8 cellular contexts compared by ENCODE assay signal in genomic region chr10:43606323-43607198, GRCh38. TPM values are rescaled to one million over a fixed set of nuclear protein-coding genes. Genes with fewer than 3 reads are reported as not detected.
DNase-seq lines count a peak whose midpoint lies in the region; ATAC-seq and TF ChIP-seq lines count a peak whose summit lies in the region.

Gene ZNF485 (plus strand): TSS chr10:43606438. CDS start chr10:43607051, 613 bp downstream.

- ATAC-seq in GM19438 (IDR thresholded peaks at IDR 0.05; ENCODE audit: low read depth, unreplicated experiment) (peak; percentile 100), HG03565 (IDR thresholded peaks at IDR 0.05; ENCODE audit: unreplicated experiment) (peak; percentile 97)
- ATAC-seq in activated T-cell treated with anti-CD3 and anti-CD28 coated beads, Interleukin-2, amount 50 U/mL, for 72 hours (replicated peaks in 1 of 2): peak; percentile 91 to 92

- H3K79me2 ChIP-seq in PC-9 (ENCODE audit: low read depth): no peaks in the 10 kb centered on the region

- TF ChIP-seq CTCF in PC-9 (conservative IDR thresholded peaks at IDR 0.05): no peak

- peak within 1 kb of the TSS; percentile 78 to 91 (median 83) for H3K4me3 Mint-ChIP-seq in CD8-positive, alpha-beta memory T cell
- H3K4me3 Mint-ChIP-seq in activated T-cell treated with anti-CD3 and anti-CD28 coated beads, Interleukin-2, amount 50 U/mL, for 72 hours: peak within 1 kb of the TSS; percentile 83 to 85

- no peaks in the 10 kb centered on the region for H3K36me3 ChIP-seq in CD8-positive, alpha-beta memory T cell (ENCODE audit: insufficient read depth, low read length)
- H3K36me3 ChIP-seq in PC-9 (ENCODE audit: low read depth): peaks cover 11% of the 10 kb centered on the region; the same call in 1 of the 2 replicates

- no peaks in the 10 kb centered on the region for H3K9me3 ChIP-seq in CD8-positive, alpha-beta memory T cell (ENCODE audit: low read length)
- H3K9me3 ChIP-seq in PC-9 (ENCODE audit: insufficient read depth, low read depth): peaks cover 9% of the 10 kb centered on the region; the same call in 1 of the 2 replicates

- CTCF ChIA-PET in CD8-positive, alpha-beta memory T cell (lab: Charles Lee): interaction anchor here (1.3 kb wide), 1 partner anchor 83 kb away, joined by 4 read pairs; no protein-coding TSS in a partner anchor
- CTCF ChIA-PET in PC-9 (lab: Charles Lee): no interaction called here

- no peaks in the 10 kb centered on the region for H3K9me3 Mint-ChIP-seq in CD8-positive, alpha-beta memory T cell
- H3K9me3 Mint-ChIP-seq in activated T-cell treated with anti-CD3 and anti-CD28 coated beads, Interleukin-2, amount 50 U/mL, for 72 hours: peaks cover 0 to 8% of the 10 kb centered on the region in 2 donors

- BruUV-seq in PC-9 (replicated peaks; lab: Mats Ljungman, UMichigan): TSS peak; percentile 59

- H3K4me1 ChIP-seq in CD8-positive, alpha-beta memory T cell (ENCODE audit: insufficient read depth, low read length): peaks cover 13% of the 10 kb centered on the region
- peaks cover 6% of the 10 kb centered on the region; the same call in 1 of the 2 replicates for H3K4me1 ChIP-seq in PC-9 (replicated peaks; ENCODE audit: insufficient read depth)

- H3K9me2 ChIP-seq in PC-9 (ENCODE audit: insufficient read depth): no peaks in the 10 kb centered on the region

- DNase-seq in CD8-positive, alpha-beta memory T cell: peak; percentile 38 to 76 (median 54)
- DNase-seq in PC-9: peak in 1 of 2 experiments; percentile 55
- peak; percentile 65 to 72 for DNase-seq in activated T-cell treated with anti-CD3 and anti-CD28 coated beads, Interleukin-2, amount 50 U/mL, for 72 hours
- peak; percentile 53 for DNase-seq in fibroblast of gingiva (ENCODE audit: low read depth)
- peak; percentile 73 for DNase-seq in myocyte (ENCODE audit: low read depth)
- peak; percentile 47 to 68 for DNase-seq in stimulated activated CD8-positive, alpha-beta memory T cell treated with anti-CD3 and anti-CD28 coated beads, Interleukin-7, amount 100 ng/mL, for 4 hours (ENCODE audit: low read depth in 2 of 2)

- H2AFZ ChIP-seq in PC-9: peak within 1 kb of the TSS; percentile 89

- intact Hi-C loops in PC-9 (cut with micrococcal nuclease; ENCODE audit: unreplicated experiment): loop anchor here (1.0 kb wide), 1 partner anchor 42 kb away; the partner anchor contains the start of gene ZNF32

- peak within 1 kb of the TSS; percentile 51 for H3K27ac ChIP-seq in CD8-positive, alpha-beta memory T cell (ENCODE audit: low read depth, low read length)
- no peak within 1 kb of the TSS for H3K27ac ChIP-seq in PC-9

- POLR2A ChIA-PET in CD8-positive, alpha-beta memory T cell (lab: Charles Lee): interaction anchor here (1.1 kb wide), 1 partner anchor 32 kb away, joined by 5 read pairs; the partner anchor contains the start of gene ZNF239
- POLR2A ChIA-PET in PC-9 (lab: Charles Lee; ENCODE audit: unreplicated experiment): interaction anchor here (0.8 kb wide), 1 partner anchor 478 kb away, joined by 3 read pairs; no protein-coding TSS in a partner anchor

- peak within 1 kb of the TSS; percentile 62 to 88 (median 73) for H3K27ac Mint-ChIP-seq in CD8-positive, alpha-beta memory T cell
- H3K27ac Mint-ChIP-seq in activated T-cell treated with anti-CD3 and anti-CD28 coated beads, Interleukin-2, amount 50 U/mL, for 72 hours: peak within 1 kb of the TSS; percentile 29

- H3K36me3 Mint-ChIP-seq in CD8-positive, alpha-beta memory T cell: peaks cover 14 to 28% (median 16%) of the 10 kb centered on the region in 3 donors
- peaks cover 17 to 24% of the 10 kb centered on the region in 2 donors for H3K36me3 Mint-ChIP-seq in activated T-cell treated with anti-CD3 and anti-CD28 coated beads, Interleukin-2, amount 50 U/mL, for 72 hours (ENCODE audit: insufficient read depth in 2 of 2)

- no peaks in the 10 kb centered on the region for H3F3A ChIP-seq in PC-9 (ENCODE audit: insufficient read depth, low read depth)

- peak within 1 kb of the TSS; percentile 72 for H3K4me3 ChIP-seq in CD8-positive, alpha-beta memory T cell (ENCODE audit: low read length)
- peak within 1 kb of the TSS; percentile 85 for H3K4me3 ChIP-seq in PC-9

- H4K20me1 ChIP-seq in PC-9 (ENCODE audit: insufficient read depth): no peaks in the 10 kb centered on the region

- peak within 1 kb of the TSS; percentile 91 for H3K4me2 ChIP-seq in PC-9

- peaks cover 29 to 42% (median 33%) of the 10 kb centered on the region in 3 donors for H3K4me1 Mint-ChIP-seq in CD8-positive, alpha-beta memory T cell
- H3K4me1 Mint-ChIP-seq in activated T-cell treated with anti-CD3 and anti-CD28 coated beads, Interleukin-2, amount 50 U/mL, for 72 hours (ENCODE audit: low read depth): peaks cover 34% of the 10 kb centered on the region

- no peaks in the 10 kb centered on the region for H3K27me3 ChIP-seq in CD8-positive, alpha-beta memory T cell (ENCODE audit: insufficient read depth, low read length, poor library complexity, severe bottlenecking)
- peaks cover 15% of the 10 kb centered on the region; the same call in 1 of the 2 replicates for H3K27me3 ChIP-seq in PC-9 (ENCODE audit: insufficient read depth, low read depth)

- H3K27me3 Mint-ChIP-seq in CD8-positive, alpha-beta memory T cell: no peaks in the 10 kb centered on the region
- H3K27me3 Mint-ChIP-seq in activated T-cell treated with anti-CD3 and anti-CD28 coated beads, Interleukin-2, amount 50 U/mL, for 72 hours (ENCODE audit: low read depth): no peaks in the 10 kb centered on the region

RNA-seq across cellular contexts. Expression of gene ZNF485, which starts in this region (rescaled TPM):
- 1 to 10 TPM; 5.5 to 7.6 TPM for total RNA-seq in CD8-positive, alpha-beta memory T cell
- polyA plus RNA-seq in CD8-positive, alpha-beta memory T cell: 5.4 TPM
- total RNA-seq in PC-9 (2021) (2.1 and 3.7 TPM in 2 replicates), myocyte (2.5 and 3.9 TPM in 2 replicates)
- total RNA-seq in activated T-cell treated with anti-CD3 and anti-CD28 coated beads, Interleukin-2, amount 50 U/mL, for 72 hours: 1 to 10 TPM; 2.8 to 4.6 TPM
- 1.2 TPM for polyA plus RNA-seq in myocyte (2012)
